Comparison of ENCODE assay signal across 33 cellular contexts in the genomic region with DNA sequence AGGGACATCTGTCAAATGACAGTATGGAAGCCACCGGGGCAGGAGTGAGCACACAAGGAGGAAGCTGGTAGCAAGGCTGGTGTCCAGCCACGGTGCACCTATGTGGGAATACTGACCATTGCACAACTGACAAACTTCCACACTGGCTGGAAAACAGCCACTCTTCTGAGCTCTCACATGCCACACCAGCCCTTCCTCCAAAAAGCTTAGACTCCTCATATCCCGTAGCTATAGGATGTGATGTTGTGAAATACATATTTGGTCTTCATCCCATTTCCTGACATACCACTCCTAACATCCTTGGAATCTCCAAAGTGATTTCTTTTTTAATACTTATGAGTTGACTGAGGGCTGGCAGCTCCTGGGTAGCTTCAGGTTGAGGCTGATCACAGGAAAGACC.
"Had no signal": no experiment of that assay in that cellular context is flagged by ENCODE, and none has a peak within 500 bp of the region (broad histone marks: within the 10 kb centered on the region; RNA-seq: fewer than 3 reads in every experiment).

No MANE protein-coding gene starts in this region.

- H3K4me3 Mint-ChIP-seq: activated B cell treated with CpG ODN at 0.5 μM for 24 hours; activated CD8-positive, alpha-beta T cell treated with anti-CD3 and anti-CD28 coated beads for 36 hours; activated naive CD4-positive, alpha-beta T cell treated with anti-CD3 and anti-CD28 coated beads for 36 hours; activated naive CD4-positive, alpha-beta T cell treated with anti-CD3 and anti-CD28 coated beads, Interleukin-2, amount 50 U/mL, for 24 hours; activated naive CD8-positive, alpha-beta T cell treated with anti-CD3 and anti-CD28 coated beads for 36 hours; activated naive CD8-positive, alpha-beta T cell treated with anti-CD3 and anti-CD28 coated beads, Interleukin-2, amount 50 U/mL, for 24 hours; activated T-cell treated with anti-CD3 and anti-CD28 coated beads, Interleukin-2, amount 50 U/mL, for 4 hours; activated T-helper 1 cell treated with anti-CD3 and anti-CD28 coated beads, Interleukin-12 subunit alpha, Interleukin-12 subunit beta, Interleukin-2, Interleukin-4 antibody, amounts not matched to agents 30 ng/mL and 10 ng/mL and 1 ng/mL, durations not matched to agents 14 hours and 24 hours and 36 hours; effector memory CD8-positive, alpha-beta T cell; T-helper 17 cell; T-helper 2 cell treated with Interferon-gamma antibody and Interleukin-4, amounts not matched to agents 5 μg/mL and 100 μg/mL, for 36 hours had no signal

- H3K27me3 ChIP-seq: adrenal gland, body of pancreas, gastrocnemius medialis, heart left ventricle had no signal

- DNase-seq: activated B cell treated with CpG ODN at 0.5 μM for 24 hours; activated CD4-positive, alpha-beta T cell treated with anti-CD3 and anti-CD28 coated beads for 48 hours; activated CD4-positive, alpha-beta T cell treated with anti-CD3 and anti-CD28 coated beads, Interleukin-2, amount 50 U/mL, for 1 hour; activated CD4-positive, alpha-beta T cell treated with anti-CD3 and anti-CD28 coated beads, Interleukin-2, amount 50 U/mL, for 48 hours; activated CD8-positive, alpha-beta memory T cell treated with anti-CD3 and anti-CD28 coated beads for 24 hours; activated CD8-positive, alpha-beta T cell treated with anti-CD3 and anti-CD28 coated beads for 36 hours; activated effector memory CD4-positive, alpha-beta T cell treated with anti-CD3 and anti-CD28 coated beads, Interleukin-2, amount 50 U/mL, for 16 hours; activated naive CD4-positive, alpha-beta T cell treated with anti-CD3 and anti-CD28 coated beads for 36 hours; activated naive CD8-positive, alpha-beta T cell treated with anti-CD3 and anti-CD28 coated beads for 36 hours; activated naive CD8-positive, alpha-beta T cell treated with anti-CD3 and anti-CD28 coated beads, Interleukin-2, amount 50 U/mL, for 24 hours; activated T-cell treated with anti-CD3 and anti-CD28 coated beads, Interleukin-2, amount 50 U/mL, for 4 hours; adrenal gland; amygdala; aorta; body of pancreas; caudate nucleus; cortex of kidney; dermis blood vessel endothelial cell; effector CD4-positive, alpha-beta T cell; effector memory CD8-positive, alpha-beta T cell; foreskin keratinocyte; gastrocnemius medialis; glutamatergic neuron; heart left ventricle; T-helper 17 cell; T1000; WERI-Rb-1 had no signal

- H3K4me3 ChIP-seq: adrenal gland, body of pancreas, gastrocnemius medialis, heart left ventricle had no signal

- H3K9me3 Mint-ChIP-seq: activated CD8-positive, alpha-beta T cell treated with anti-CD3 and anti-CD28 coated beads for 36 hours; activated naive CD4-positive, alpha-beta T cell treated with anti-CD3 and anti-CD28 coated beads, Interleukin-2, amount 50 U/mL, for 24 hours; activated T-helper 1 cell treated with anti-CD3 and anti-CD28 coated beads, Interleukin-12 subunit alpha, Interleukin-12 subunit beta, Interleukin-2, Interleukin-4 antibody, amounts not matched to agents 30 ng/mL and 10 ng/mL and 1 ng/mL, durations not matched to agents 14 hours and 24 hours and 36 hours; activated T-helper 2 cell treated with anti-CD3 and anti-CD28 coated beads, Interferon-gamma antibody, Interleukin-2, Interleukin-4, amounts not matched to agents 10 μg/mL and 5 μg/mL and 100 μg/mL, durations not matched to agents 14 hours and 24 hours and 36 hours; T-helper 2 cell treated with Interferon-gamma antibody and Interleukin-4, amounts not matched to agents 5 μg/mL and 100 μg/mL, for 36 hours had no signal

- H3K36me3 ChIP-seq: adrenal gland, gastrocnemius medialis, heart left ventricle, WERI-Rb-1 had no signal

- H3K27ac Mint-ChIP-seq: activated B cell treated with CpG ODN at 0.5 μM for 24 hours; activated CD8-positive, alpha-beta T cell treated with anti-CD3 and anti-CD28 coated beads for 36 hours; activated naive CD4-positive, alpha-beta T cell treated with anti-CD3 and anti-CD28 coated beads for 36 hours; activated naive CD4-positive, alpha-beta T cell treated with anti-CD3 and anti-CD28 coated beads, Interleukin-2, amount 50 U/mL, for 24 hours; activated naive CD8-positive, alpha-beta T cell treated with anti-CD3 and anti-CD28 coated beads for 36 hours; activated naive CD8-positive, alpha-beta T cell treated with anti-CD3 and anti-CD28 coated beads, Interleukin-2, amount 50 U/mL, for 24 hours; activated T-helper 1 cell treated with anti-CD3 and anti-CD28 coated beads, Interleukin-12 subunit alpha, Interleukin-12 subunit beta, Interleukin-2, Interleukin-4 antibody, amounts not matched to agents 30 ng/mL and 10 ng/mL and 1 ng/mL, durations not matched to agents 14 hours and 24 hours and 36 hours; activated T-helper 2 cell treated with anti-CD3 and anti-CD28 coated beads, Interferon-gamma antibody, Interleukin-2, Interleukin-4, amounts not matched to agents 10 μg/mL and 5 μg/mL and 100 μg/mL, durations not matched to agents 14 hours and 24 hours and 36 hours; effector memory CD8-positive, alpha-beta T cell; T-helper 17 cell; T-helper 2 cell treated with Interferon-gamma antibody and Interleukin-4, amounts not matched to agents 5 μg/mL and 100 μg/mL, for 36 hours had no signal

- ATAC-seq: activated CD4-positive, CD25-positive, alpha-beta regulatory T cell treated with anti-CD3 and anti-CD28 coated beads, Interleukin-2, amount 50 U/mL, for 24 hours; activated CD8-positive, alpha-beta T cell treated with anti-CD3 and anti-CD28 coated beads for 36 hours; activated naive CD8-positive, alpha-beta T cell treated with anti-CD3 and anti-CD28 coated beads, Interleukin-2, amount 50 U/mL, for 24 hours; activated T-cell treated with anti-CD3 and anti-CD28 coated beads, Interleukin-2, amount 50 U/mL, for 4 hours; body of pancreas; effector memory CD8-positive, alpha-beta T cell; esophagus mucosa; foreskin keratinocyte; gastrocnemius medialis; heart left ventricle; T-helper 17 cell had no signal

- H3K36me3 Mint-ChIP-seq: activated naive CD4-positive, alpha-beta T cell treated with anti-CD3 and anti-CD28 coated beads, Interleukin-2, amount 50 U/mL, for 24 hours; activated naive CD8-positive, alpha-beta T cell treated with anti-CD3 and anti-CD28 coated beads for 36 hours had no signal

- H3K27ac ChIP-seq: adrenal gland, body of pancreas, foreskin keratinocyte, gastrocnemius medialis, heart left ventricle, WERI-Rb-1 had no signal

- H3K4me1 ChIP-seq: adrenal gland, body of pancreas, foreskin keratinocyte, gastrocnemius medialis, heart left ventricle had no signal

- H3K4me1 Mint-ChIP-seq: activated B cell treated with CpG ODN at 0.5 μM for 24 hours; activated naive CD4-positive, alpha-beta T cell treated with anti-CD3 and anti-CD28 coated beads, Interleukin-2, amount 50 U/mL, for 24 hours; activated naive CD8-positive, alpha-beta T cell treated with anti-CD3 and anti-CD28 coated beads for 36 hours; activated naive CD8-positive, alpha-beta T cell treated with anti-CD3 and anti-CD28 coated beads, Interleukin-2, amount 50 U/mL, for 24 hours; T-helper 17 cell had no signal

- H3K9me3 ChIP-seq: adrenal gland, body of pancreas, gastrocnemius medialis had no signal
